ENCODE assay signal across 1 cellular context in genomic region chr1:243253211-243253926, GRCh38.
TF ChIP-seq lines count a peak whose summit lies in the region.

No MANE protein-coding gene starts in this region.

TF ChIP-seq in HepG2, 621 proteins besides CTCF, POLR2A, EP300 and RAD21:
- no peak for TF ChIP-seq SKI (IDR thresholded peaks at IDR 0.05; ENCODE audit: partially characterized antibody)
- TF ChIP-seq KDM3A (CRISPR knock-in tag; IDR thresholded peaks at IDR 0.05; ENCODE audit: low read depth) = no peak
- TF ChIP-seq KMT2A (CRISPR knock-in tag; IDR thresholded peaks at IDR 0.05) = peak; percentile 26; the same call in 1 of the 2 replicates
